In genomic region chr20:20837574-20838021, GRCh38 we compare ENCODE assay signal across 8 cellular contexts.
DNase-seq lines count a peak whose midpoint lies in the region; ATAC-seq, FAIRE-seq and TF ChIP-seq lines count a peak whose summit lies in the region.

No MANE protein-coding gene starts in this region.

- WGBS in HepG2 (ENCODE audit: low lambda C conversion rate): 2% methylated on average over 19 of the region's 19 CpGs

- no peak for TF ChIP-seq POLR2A in HepG2 (IDR thresholded peaks at IDR 0.05; ENCODE audit: insufficient read depth in 1 of 2, low read depth in 2 of 2, low read length in 2 of 2)

- CTCF ChIA-PET in HepG2 (lab: Yijun Ruan, JAX; ENCODE audit: low intra/inter-chr PET ratio, low total read pairs): interaction anchor here (0.8 to 3.1 kb wide), 6 partner anchors 23 to 778 kb away, joined by 3 to 40 read pairs (median 10); no protein-coding TSS in a partner anchor

- no peaks in the 10 kb centered on the region for H3K27me3 ChIP-seq in SU-DHL-6 (ENCODE audit: low read length)
- H3K27me3 ChIP-seq in HepG2 (ENCODE audit: control insufficient read depth in 1 of 2, insufficient read depth in 2 of 2, low read length in 2 of 2): peaks cover 5 to 17% of the 10 kb centered on the region in 2 experiments; a peak in 4 of 5 replicates

- peak; percentile 30 for TF ChIP-seq CTCF in SU-DHL-6 (IDR thresholded peaks at IDR 0.05; ENCODE audit: insufficient read depth, low read length, poor library complexity, severe bottlenecking)
- TF ChIP-seq CTCF in choroid plexus epithelial cell (conservative IDR thresholded peaks at IDR 0.05; ENCODE audit: low read depth, low read length): peak; percentile 84
- TF ChIP-seq CTCF in HepG2 (CRISPR knock-in tag; IDR thresholded peaks at IDR 0.05): peak; percentile 91

- H2AFZ ChIP-seq in SU-DHL-6 (ENCODE audit: low read depth, low read length, severe bottlenecking): no peak overlapping the region
- H2AFZ ChIP-seq in HepG2 (ENCODE audit: low read length): peak overlapping the region; percentile 68

- no peaks in the 10 kb centered on the region for H3K79me2 ChIP-seq in SU-DHL-6 (ENCODE audit: insufficient read depth, low read length)
- H3K79me2 ChIP-seq in HepG2 (ENCODE audit: insufficient read depth, low read length): no peaks in the 10 kb centered on the region

- peak; percentile 96 for FAIRE-seq in HepG2 (lab: Jason Lieb, UNC)

- POLR2A ChIA-PET in HepG2 (lab: Yijun Ruan, JAX): no interaction called here

- DNase-seq in DMS79 treated with DMSO at 0.1 percent for 48 hours (lab: John Stamatoyannopoulos, UW) (peak; percentile 59), DMS79 (lab: John Stamatoyannopoulos, UW) (no peak), NCI-H1694 (lab: John Stamatoyannopoulos, UW) (peak; percentile 14), choroid plexus epithelial cell (ENCODE audit: low read depth) (peak; percentile 69), HepG2 (ENCODE audit: low spot score) (peak; percentile 60)
- peak; percentile 51 for DNase-seq in stimulated activated naive CD8-positive, alpha-beta T cell treated with anti-CD3 and anti-CD28 coated beads, Interleukin-15, Interleukin-2, amounts not matched to agents 100 U/mL and 50 U/mL, for 24 hours

- BruUV-seq in HepG2 (replicated peaks; lab: Mats Ljungman, UMichigan): no TSS peak

- peak; percentile 89 for ATAC-seq in HepG2
- peak; percentile 30 for ATAC-seq in stimulated activated naive CD8-positive, alpha-beta T cell treated with anti-CD3 and anti-CD28 coated beads, Interleukin-15, Interleukin-2, amounts not matched to agents 100 U/mL and 50 U/mL, for 24 hours
- no peak for ATAC-seq in GM18519 (IDR thresholded peaks at IDR 0.05; ENCODE audit: low FRiP score, unreplicated experiment)

- TF ChIP-seq RAD21 in HepG2 (CRISPR knock-in tag; IDR thresholded peaks at IDR 0.05): peak; percentile 83

- H3K27ac ChIP-seq in SU-DHL-6 (ENCODE audit: low read depth, low read length) (no peak overlapping the region), HepG2 (ENCODE audit: extremely low read length, insufficient read depth, low read length) (no peak overlapping the region)

- H4K20me1 ChIP-seq in SU-DHL-6 (ENCODE audit: low read depth, low read length): no peaks in the 10 kb centered on the region
- no peaks in the 10 kb centered on the region for H4K20me1 ChIP-seq in HepG2 (ENCODE audit: insufficient read depth, low read length)

- intact Hi-C loops in HepG2 (cut with micrococcal nuclease; ENCODE audit: unreplicated experiment): loop anchor here (1.0 to 2.0 kb wide), 5 partner anchors 23 to 778 kb away; no protein-coding TSS in a partner anchor

- no peaks in the 10 kb centered on the region for H3F3A ChIP-seq in SU-DHL-6 (ENCODE audit: insufficient read depth)

- H3K36me3 ChIP-seq in SU-DHL-6 (ENCODE audit: low read length) (no peaks in the 10 kb centered on the region), HepG2 (replicated peaks in 1 of 2; ENCODE audit: control insufficient read depth in 1 of 2, insufficient read depth in 2 of 2, low read length in 2 of 2) (no peaks in the 10 kb centered on the region)

- in situ Hi-C loops in HepG2 (cut with HindIII; ENCODE audit: extremely low pct_ligation_motif_present, low pct_unique_long_range_greater_than_20kb): loop anchor here (5.0 to 10.0 kb wide), 2 partner anchors 665 to 777 kb away; no protein-coding TSS in a partner anchor

- H3K9ac ChIP-seq in SU-DHL-6 (ENCODE audit: low read length) (no peak overlapping the region), HepG2 (ENCODE audit: insufficient read depth, low read depth, low read length) (no peak overlapping the region)

- no peaks in the 10 kb centered on the region for H3K9me2 ChIP-seq in SU-DHL-6 (replicated peaks; ENCODE audit: insufficient read depth, low read length)

- H3K4me2 ChIP-seq in SU-DHL-6 (ENCODE audit: low read depth, low read length, poor library complexity, severe bottlenecking) (no peak overlapping the region), HepG2 (ENCODE audit: low read depth, low read length) (peak overlapping the region; percentile 92)

- no peaks in the 10 kb centered on the region for H3K9me3 ChIP-seq in SU-DHL-6 (ENCODE audit: insufficient read depth, low read length)
- no peaks in the 10 kb centered on the region for H3K9me3 ChIP-seq in HepG2 (ENCODE audit: low read length)

- H3K4me3 ChIP-seq in SU-DHL-6 (ENCODE audit: insufficient read depth, low read length, poor library complexity, severe bottlenecking) (no peak overlapping the region), choroid plexus epithelial cell (ENCODE audit: low read depth, low read length) (no peak overlapping the region), HepG2 (replicated peaks in 1 of 3; ENCODE audit: insufficient read depth in 1 of 3, low read depth in 2 of 3, low read length in 3 of 3) (peak overlapping the region in 2 of 3 experiments; percentile 18 to 57; a peak in 3 of 6 replicates)

- TF ChIP-seq EP300 in HepG2 (IDR thresholded peaks at IDR 0.05; ENCODE audit: low read depth in 2 of 2, low read length in 2 of 2) (no peak), HepG2 (CRISPR knock-in tag; IDR thresholded peaks at IDR 0.05; ENCODE audit: borderline replicate concordance) (no peak)

- H3K4me1 ChIP-seq in HepG2 (ENCODE audit: insufficient read depth, low read length): peaks cover 7% of the 10 kb centered on the region

TF ChIP-seq in HepG2, 621 proteins besides CTCF, POLR2A, EP300 and RAD21 (continues in another document):
- TF ChIP-seq ZNF451 (CRISPR knock-in tag; IDR thresholded peaks at IDR 0.05) (no peak), TOPORS (CRISPR knock-in tag; IDR thresholded peaks at IDR 0.05) (no peak), ZNF34 (CRISPR knock-in tag; IDR thresholded peaks at IDR 0.05; ENCODE audit: borderline replicate concordance) (no peak), ZNF44 (CRISPR knock-in tag; IDR thresholded peaks at IDR 0.05) (0 out of 2 replicates have a peak, but pooled peaks have one; percentile 73), HNF1B (CRISPR knock-in tag; IDR thresholded peaks at IDR 0.05) (peak; percentile 71; the same call in 1 of the 2 replicates), ZMYM4 (CRISPR knock-in tag; IDR thresholded peaks at IDR 0.05) (peak; percentile 44; the same call in 1 of the 2 replicates), BCL6 (CRISPR knock-in tag; IDR thresholded peaks at IDR 0.05) (peak; percentile 40), ZNF441 (CRISPR knock-in tag; IDR thresholded peaks at IDR 0.05; ENCODE audit: borderline replicate concordance) (peak; percentile 44; the same call in 1 of the 2 replicates), ZNF766 (CRISPR knock-in tag; IDR thresholded peaks at IDR 0.05; ENCODE audit: borderline replicate concordance) (peak; percentile 35; the same call in 1 of the 2 replicates), FOXK1 (CRISPR knock-in tag; IDR thresholded peaks at IDR 0.05; ENCODE audit: borderline replicate concordance, low read depth) (no peak), ISL2 (CRISPR knock-in tag; IDR thresholded peaks at IDR 0.05) (peak; percentile 19; the same call in 1 of the 2 replicates)
- TF ChIP-seq, protein P1, sequence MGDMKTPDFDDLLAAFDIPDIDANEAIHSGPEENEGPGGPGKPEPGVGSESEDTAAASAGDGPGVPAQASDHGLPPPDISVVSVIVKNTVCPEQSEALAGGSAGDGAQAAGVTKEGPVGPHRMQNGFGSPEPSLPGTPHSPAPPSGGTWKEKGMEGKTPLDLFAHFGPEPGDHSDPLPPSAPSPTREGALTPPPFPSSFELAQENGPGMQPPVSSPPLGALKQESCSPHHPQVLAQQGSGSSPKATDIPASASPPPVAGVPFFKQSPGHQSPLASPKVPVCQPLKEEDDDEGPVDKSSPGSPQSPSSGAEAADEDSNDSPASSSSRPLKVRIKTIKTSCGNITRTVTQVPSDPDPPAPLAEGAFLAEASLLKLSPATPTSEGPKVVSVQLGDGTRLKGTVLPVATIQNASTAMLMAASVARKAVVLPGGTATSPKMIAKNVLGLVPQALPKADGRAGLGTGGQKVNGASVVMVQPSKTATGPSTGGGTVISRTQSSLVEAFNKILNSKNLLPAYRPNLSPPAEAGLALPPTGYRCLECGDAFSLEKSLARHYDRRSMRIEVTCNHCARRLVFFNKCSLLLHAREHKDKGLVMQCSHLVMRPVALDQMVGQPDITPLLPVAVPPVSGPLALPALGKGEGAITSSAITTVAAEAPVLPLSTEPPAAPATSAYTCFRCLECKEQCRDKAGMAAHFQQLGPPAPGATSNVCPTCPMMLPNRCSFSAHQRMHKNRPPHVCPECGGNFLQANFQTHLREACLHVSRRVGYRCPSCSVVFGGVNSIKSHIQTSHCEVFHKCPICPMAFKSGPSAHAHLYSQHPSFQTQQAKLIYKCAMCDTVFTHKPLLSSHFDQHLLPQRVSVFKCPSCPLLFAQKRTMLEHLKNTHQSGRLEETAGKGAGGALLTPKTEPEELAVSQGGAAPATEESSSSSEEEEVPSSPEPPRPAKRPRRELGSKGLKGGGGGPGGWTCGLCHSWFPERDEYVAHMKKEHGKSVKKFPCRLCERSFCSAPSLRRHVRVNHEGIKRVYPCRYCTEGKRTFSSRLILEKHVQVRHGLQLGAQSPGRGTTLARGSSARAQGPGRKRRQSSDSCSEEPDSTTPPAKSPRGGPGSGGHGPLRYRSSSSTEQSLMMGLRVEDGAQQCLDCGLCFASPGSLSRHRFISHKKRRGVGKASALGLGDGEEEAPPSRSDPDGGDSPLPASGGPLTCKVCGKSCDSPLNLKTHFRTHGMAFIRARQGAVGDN (CRISPR knock-in tag; IDR thresholded peaks at IDR 0.05): peak; percentile 58
- TF ChIP-seq, protein P2, sequence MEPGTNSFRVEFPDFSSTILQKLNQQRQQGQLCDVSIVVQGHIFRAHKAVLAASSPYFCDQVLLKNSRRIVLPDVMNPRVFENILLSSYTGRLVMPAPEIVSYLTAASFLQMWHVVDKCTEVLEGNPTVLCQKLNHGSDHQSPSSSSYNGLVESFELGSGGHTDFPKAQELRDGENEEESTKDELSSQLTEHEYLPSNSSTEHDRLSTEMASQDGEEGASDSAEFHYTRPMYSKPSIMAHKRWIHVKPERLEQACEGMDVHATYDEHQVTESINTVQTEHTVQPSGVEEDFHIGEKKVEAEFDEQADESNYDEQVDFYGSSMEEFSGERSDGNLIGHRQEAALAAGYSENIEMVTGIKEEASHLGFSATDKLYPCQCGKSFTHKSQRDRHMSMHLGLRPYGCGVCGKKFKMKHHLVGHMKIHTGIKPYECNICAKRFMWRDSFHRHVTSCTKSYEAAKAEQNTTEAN (CRISPR knock-in tag; conservative IDR thresholded peaks at IDR 0.05): peak; percentile 55; the same call in 1 of the 2 replicates

Comparison
In these comparisons a context has a peak if more than half of its experiments do, and no peak if none do; other contexts are left out.
1. H3K4me3 ChIP-seq: peak in HepG2 (2 of 3); none in SU-DHL-6 (single experiment) and choroid plexus epithelial cell (single experiment).
2. CTCF ChIP-seq: peak in every context shown above with its lines; median percentile 91 in HepG2; 84 in choroid plexus epithelial cell; 30 in SU-DHL-6.